Comparison of ENCODE assay signal across 19 cellular contexts in genomic region chr7:87580636-87581035, GRCh38. TPM values are rescaled to one million over a fixed set of nuclear protein-coding genes. Genes with fewer than 3 reads are reported as not detected.
A peak's percentile ranks its signal among the peaks of the same experiment; 100 is the strongest.
DNase-seq lines count a peak whose midpoint lies in the region; ATAC-seq, FAIRE-seq and TF ChIP-seq lines count a peak whose summit lies in the region.
"Had no signal": no experiment of that assay in that cellular context is flagged by ENCODE, and none has a peak within 500 bp of the region (broad histone marks: within the 10 kb centered on the region; RNA-seq: fewer than 3 reads in every experiment).

No MANE protein-coding gene starts in this region.

- no peaks in the 10 kb centered on the region for H3K23me2 ChIP-seq in H1 (ENCODE audit: low read depth, low read length)

- H3K9ac ChIP-seq in H1 (replicated peaks in 1 of 4; ENCODE audit: extremely low read depth in 1 of 4, low read depth in 3 of 4, low read length in 3 of 4) = no peak overlapping the region

- H2BK15ac ChIP-seq in H1 (ENCODE audit: low read length) = no peak overlapping the region

- H3K4me3 Mint-ChIP-seq in GM23338 = no peak overlapping the region
- H3K4me3 Mint-ChIP-seq: CD4-positive, alpha-beta T cell; H9 had no signal

- no peak overlapping the region for H3K27ac ChIP-seq in GM23338 (ENCODE audit: low read depth)
- no peak overlapping the region for H3K27ac ChIP-seq in H1 (ENCODE audit: low read depth, low read length)
- H3K27ac ChIP-seq: 22Rv1, A549, C4-2B had no signal

- no peaks in the 10 kb centered on the region for H3F3A ChIP-seq in GM23338 (replicated peaks; ENCODE audit: low read depth)

- DNase-seq in GM23338 (ENCODE audit: low spot score) (no peak), H1 (ENCODE audit: low read depth in 1 of 2, low spot score in 2 of 2) (no peak), kidney tubule cell (ENCODE audit: low spot score) (peak; percentile 56), retina (peak; percentile 13), inferior parietal cortex (ENCODE audit: extremely low spot score) (no peak), cortex of kidney (lab: John Stamatoyannopoulos, UW) (no peak)
- DNase-seq: AML-193; Caco-2; CD4-positive, alpha-beta T cell; DMS79; GDM1; GOT3; H9 had no signal

- TF ChIP-seq EP300 in H1 (IDR thresholded peaks at IDR 0.05; ENCODE audit: borderline replicate concordance in 1 of 2, low read depth in 2 of 2, low read length in 2 of 2) = no peak

- no peak overlapping the region for H4K8ac ChIP-seq in H1 (ENCODE audit: extremely low read depth, insufficient read depth, low read length)

- no peaks in the 10 kb centered on the region for H3K4me1 ChIP-seq in GM23338 (ENCODE audit: insufficient read depth)
- H3K4me1 ChIP-seq in H1 (replicated peaks in 1 of 4; ENCODE audit: control insufficient read depth in 3 of 4, insufficient read depth in 4 of 4, low read length in 3 of 4) = no peaks in the 10 kb centered on the region
- H3K4me1 ChIP-seq: A549, Caco-2 had no signal

- no peaks in the 10 kb centered on the region for H3K79me2 ChIP-seq in GM23338 (replicated peaks; ENCODE audit: insufficient read depth)
- H3K79me2 ChIP-seq in H1 (ENCODE audit: control insufficient read depth in 1 of 2, insufficient read depth in 2 of 2, low read length in 2 of 2) = no peaks in the 10 kb centered on the region

- H3K9me3 ChIP-seq in H1 (ENCODE audit: insufficient read depth in 2 of 2, low read depth in 1 of 2, low read length in 1 of 2) = no peaks in the 10 kb centered on the region
- H3K9me3 ChIP-seq: A549, Caco-2 had no signal

- H3K9me2 ChIP-seq in GM23338 (ENCODE audit: insufficient read depth) = no peaks in the 10 kb centered on the region

- WGBS in H1 (ENCODE audit: extremely low coverage in 1 of 2, insufficient coverage in 1 of 2, insufficient read length in 1 of 2, insufficient replicate concordance in 2 of 2, low coverage in 1 of 2, low lambda C conversion rate in 2 of 2, missing lambda C conversion rate in 1 of 2), 2 experiments = 60% methylated on average over 1 of the region's 1 CpG; no CpG with 5 or more reads in 1 of the 2 experiments

- no peaks in the 10 kb centered on the region for H3K27me3 Mint-ChIP-seq in GM23338 (ENCODE audit: insufficient read depth, low read depth, poor library complexity)
- H3K27me3 Mint-ChIP-seq: CD4-positive, alpha-beta T cell had no signal

- TF ChIP-seq POLR2A in H1 (IDR thresholded peaks at IDR 0.05; ENCODE audit: control extremely low read depth in 1 of 2, low read depth in 2 of 2, low read length in 2 of 2) = no peak

- H3K4me2 ChIP-seq in GM23338 (no peak overlapping the region), H1 (ENCODE audit: insufficient read depth in 1 of 2, low read depth in 2 of 2, low read length in 2 of 2) (no peak overlapping the region)
- H3K4me2 ChIP-seq: A549 had no signal

- POLR2A ChIA-PET in H1 (lab: Charles Lee; ENCODE audit: partially characterized antibody) = no interaction called here

- TF ChIP-seq CTCF in GM23338 (conservative IDR thresholded peaks at IDR 0.05; ENCODE audit: low read depth in 2 of 2) (no peak), H1 (IDR thresholded peaks at IDR 0.05; ENCODE audit: control extremely low read depth in 1 of 3, insufficient read depth in 1 of 3, low read depth in 1 of 3, low read length in 3 of 3) (no peak)

- H3K18ac ChIP-seq in H1 (ENCODE audit: extremely low read depth, low read length) = no peak overlapping the region

- no peak overlapping the region for H3K23ac ChIP-seq in H1 (ENCODE audit: insufficient read length)

- no peak overlapping the region for H2BK120ac ChIP-seq in H1 (replicated peaks; ENCODE audit: low read depth, low read length)

- no peak overlapping the region for H2BK12ac ChIP-seq in H1 (ENCODE audit: low read depth, low read length)

- no peak for FAIRE-seq in H1 (lab: Jason Lieb, UNC)
- FAIRE-seq: D721Med had no signal

- H2AFZ ChIP-seq in GM23338 (peak overlapping the region; percentile 61; the same call in 1 of the 2 replicates), H1 (ENCODE audit: low read length) (0 out of 2 replicates have a peak overlapping the region, but pooled peaks have one; percentile 5)

- no peak overlapping the region for H3K56ac ChIP-seq in H1 (replicated peaks; ENCODE audit: insufficient read length, low read depth, low read length)

- ATAC-seq in GM23338 = no peak
- no peak for ATAC-seq in activated CD4-positive, CD25-positive, alpha-beta regulatory T cell treated with anti-CD3 and anti-CD28 coated beads, Interleukin-2, amount 50 U/mL, for 24 hours
- ATAC-seq: A549 had no signal

- H3K9me3 Mint-ChIP-seq in GM23338 = no peaks in the 10 kb centered on the region
- H3K9me3 Mint-ChIP-seq: CD4-positive, alpha-beta T cell had no signal

- H3K36me3 ChIP-seq in GM23338 (ENCODE audit: insufficient read depth) = no peaks in the 10 kb centered on the region
- H3K36me3 ChIP-seq in H1 (ENCODE audit: control insufficient read depth in 2 of 4, insufficient read depth in 4 of 4, low read length in 3 of 4) = no peaks in the 10 kb centered on the region

- no peaks in the 10 kb centered on the region for H4K20me1 ChIP-seq in GM23338 (replicated peaks; ENCODE audit: insufficient read depth)
- no peaks in the 10 kb centered on the region for H4K20me1 ChIP-seq in H1 (replicated peaks in 1 of 2; ENCODE audit: control insufficient read depth in 1 of 2, insufficient read depth in 2 of 2, low read length in 2 of 2)

- H3K4ac ChIP-seq in H1 (replicated peaks; ENCODE audit: insufficient read length, low read depth, low read length) = no peak overlapping the region

- no peak for TF ChIP-seq RAD21 in H1 (IDR thresholded peaks at IDR 0.05 in 1 of 2, conservative IDR thresholded peaks at IDR 0.05 in 1 of 2; ENCODE audit: low read depth in 2 of 2, low read length in 2 of 2)

- no peak overlapping the region for H2AK5ac ChIP-seq in H1 (ENCODE audit: low read depth, low read length)

- no peak overlapping the region for H4K5ac ChIP-seq in H1 (ENCODE audit: insufficient read length, low read depth, low read length)

- no peak overlapping the region for H2BK20ac ChIP-seq in H1 (ENCODE audit: low read length)

- H2BK5ac ChIP-seq in H1 (ENCODE audit: low read depth, low read length) = no peak overlapping the region

- CTCF ChIA-PET in H1 (lab: Charles Lee; ENCODE audit: partially characterized antibody) = interaction anchor here (1.5 kb wide), 1 partner anchor 16 kb away, joined by 6 read pairs; no protein-coding TSS in a partner anchor

- no peak overlapping the region for H3K14ac ChIP-seq in H1 (ENCODE audit: insufficient read length)

- H3K27me3 ChIP-seq in GM23338 (ENCODE audit: insufficient read depth) (no peaks in the 10 kb centered on the region), H1 (replicated peaks in 1 of 4; ENCODE audit: control insufficient read depth in 3 of 4, extremely low read depth in 1 of 4, insufficient read depth in 3 of 4, low read length in 3 of 4) (no peaks in the 10 kb centered on the region)

- peaks cover 8% of the 10 kb centered on the region; the same call in 2 of the 3 replicates for H3K4me1 Mint-ChIP-seq in GM23338

- H3K36me3 Mint-ChIP-seq in GM23338 (ENCODE audit: low read depth) = no peaks in the 10 kb centered on the region

- no peak overlapping the region; the same call in 1 of the 2 replicates for H3K27ac Mint-ChIP-seq in GM23338
- H3K27ac Mint-ChIP-seq: CD4-positive, alpha-beta T cell; H9 had no signal

- no peak overlapping the region for H3K4me3 ChIP-seq in GM23338
- H3K4me3 ChIP-seq in H1 (ENCODE audit: extremely low read depth in 1 of 4, insufficient read depth in 2 of 4, low read depth in 3 of 4, low read length in 4 of 4) = no peak overlapping the region
- H3K4me3 ChIP-seq: A549 had no signal

- no peak overlapping the region for H4K91ac ChIP-seq in H1 (replicated peaks; ENCODE audit: insufficient read length, low read length)

- H3K79me1 ChIP-seq in H1 (ENCODE audit: low read depth, low read length) = no peaks in the 10 kb centered on the region

TF ChIP-seq in GM23338, 12 proteins besides CTCF, POLR2A, EP300 and RAD21 (continues in another document):
- TF ChIP-seq NANOG (IDR thresholded peaks at IDR 0.05; ENCODE audit: borderline replicate concordance) = no peak
- no peak for TF ChIP-seq EZH2 (IDR thresholded peaks at IDR 0.05; ENCODE audit: low read depth, unreplicated experiment)

TF ChIP-seq in H1, 55 proteins besides CTCF, POLR2A, EP300 and RAD21 (continues in another document):
- TF ChIP-seq NRF1 (IDR thresholded peaks at IDR 0.05; ENCODE audit: low read depth, low read length) (no peak), CEBPB (IDR thresholded peaks at IDR 0.05; ENCODE audit: low read depth, low read length) (no peak), JUN (IDR thresholded peaks at IDR 0.05; ENCODE audit: low read depth, low read length) (no peak), CHD2 (IDR thresholded peaks at IDR 0.05; ENCODE audit: low read length) (no peak), BACH1 (IDR thresholded peaks at IDR 0.05; ENCODE audit: low read length) (no peak), HDAC2 (IDR thresholded peaks at IDR 0.05; ENCODE audit: borderline replicate concordance in 1 of 2, low read depth in 2 of 2, low read length in 2 of 2) (no peak), SRF (IDR thresholded peaks at IDR 0.05; ENCODE audit: low read depth, low read length) (no peak)

RNA-seq across cellular contexts. Expression of gene ABCB1, which starts 20.0 kb away (rescaled TPM):
- 0.80 and 1.2 TPM in 2 replicates for total RNA-seq in GM23338 (2014; rRNA removed; shearing (Covaris generic))
- polyA plus RNA-seq in GM23338 (2016; fragmentation: Nextera tagmentation; extraction: Ambion mirVana) (0.42 and 0.53 TPM in 2 replicates), H1 (2011; rRNA removed) (0.30 and 0.51 TPM in 2 replicates)
- total RNA-seq in H1 (2021; fragmentation: NEBNext Ultra II Directional; extraction: Animal tissue kit (Norgen Biotek cat#: 25700)) = 0.88 and 1.2 TPM in 2 replicates
- 0.54 TPM for polyA plus RNA-seq in H1 (2011; cell fraction: cytosol; rRNA removed)
- 1.4 TPM for polyA plus RNA-seq in H1 (2011; cell fraction: nucleus; rRNA removed)
- 0.59 to 1.2 TPM (median 0.97 TPM) in 4 replicates for polyA plus RNA-seq in H1 (2012, experiment 1 of 2)
- polyA plus RNA-seq in H1 (2012, experiment 2 of 2) = 0.16 TPM
- 0.85 TPM for polyA plus RNA-seq in H1 (2013, experiment 1 of 2)
- 1.1 TPM for polyA plus RNA-seq in H1 (2013, experiment 2 of 2)
- 2.7 and 3.5 TPM in 2 replicates for polyA minus RNA-seq in H1 (2011; rRNA and poly(A)+ RNA removed)
- polyA minus RNA-seq in H1 (2011; cell fraction: cytosol; rRNA and poly(A)+ RNA removed) = not detected
- polyA minus RNA-seq in H1 (2011; cell fraction: nucleus; rRNA and poly(A)+ RNA removed) = 3.4 TPM

RNA-seq across cellular contexts. Expression of gene RUNDC3B, which starts 47.6 kb away (rescaled TPM):
- total RNA-seq in GM23338 (2014; rRNA removed; shearing (Covaris generic)) = 0.83 and 0.89 TPM in 2 replicates
- polyA plus RNA-seq in GM23338 (2016; fragmentation: Nextera tagmentation; extraction: Ambion mirVana) (1.3 and 2.0 TPM in 2 replicates), H1 (2011; rRNA removed) (0.13 and 0.29 TPM in 2 replicates)
- 1.2 TPM in 2 replicates for total RNA-seq in H1 (2021; fragmentation: NEBNext Ultra II Directional; extraction: Animal tissue kit (Norgen Biotek cat#: 25700))
- polyA plus RNA-seq in H1 (2011; cell fraction: cytosol; rRNA removed) = 0.32 TPM
- polyA plus RNA-seq in H1 (2011; cell fraction: nucleus; rRNA removed) = 0.14 TPM
- 0.30 to 0.84 TPM (median 0.46 TPM) in 4 replicates for polyA plus RNA-seq in H1 (2012, experiment 1 of 2)
- 0.05 TPM for polyA plus RNA-seq in H1 (2012, experiment 2 of 2)
- polyA plus RNA-seq in H1 (2013, experiment 1 of 2) = 0.91 TPM
- 0.75 TPM for polyA plus RNA-seq in H1 (2013, experiment 2 of 2)
- polyA minus RNA-seq in H1 (2011; rRNA and poly(A)+ RNA removed) = 0.22 and 1.1 TPM in 2 replicates
- polyA minus RNA-seq in H1 (2011; cell fraction: cytosol; rRNA and poly(A)+ RNA removed) = not detected
- 0.50 TPM for polyA minus RNA-seq in H1 (2011; cell fraction: nucleus; rRNA and poly(A)+ RNA removed)
- total RNA-seq: HT-29 had no signal
- polyA plus RNA-seq: A549 had no signal

Comparison
In these comparisons a context has a peak if more than half of its experiments do, and no peak if none do; other contexts are left out.
1. DNase-seq: peak in kidney tubule cell (single experiment) and retina (single experiment); none in GM23338 (single experiment), H1 (0 of 2), inferior parietal cortex (single experiment) and cortex of kidney (single experiment).